ENCODE assay signal across 27 cellular contexts in genomic region chr4:88952081-88952480, GRCh38.
"Had no signal": no experiment of that assay in that cellular context is flagged by ENCODE, and none has a peak within 500 bp of the region (broad histone marks: within the 10 kb centered on the region; RNA-seq: fewer than 3 reads in every experiment).

No MANE protein-coding gene starts in this region.

- H3K4me3 ChIP-seq: gastroesophageal sphincter, heart left ventricle, lower lobe of right lung, mucosa of descending colon, right lobe of liver, smooth muscle cell, uterus had no signal

- H3K4me1 ChIP-seq: right lobe of liver, uterus had no signal

- ATAC-seq: activated T-helper 17 cell treated with anti-CD3 and anti-CD28 coated beads, Interleukin-2, amount 50 U/mL, for 72 hours; gastroesophageal sphincter; heart left ventricle; lower lobe of right lung; mucosa of descending colon; right lobe of liver; T-cell had no signal

- H3K36me3 ChIP-seq: gastroesophageal sphincter, heart left ventricle, lower lobe of right lung, right lobe of liver, uterus had no signal

- H3K9me3 ChIP-seq: gastroesophageal sphincter, heart left ventricle, lower lobe of right lung, mucosa of descending colon, right lobe of liver, uterus had no signal

- DNase-seq: activated CD4-positive, alpha-beta T cell treated with anti-CD3 and anti-CD28 coated beads for 1 hour; activated CD4-positive, alpha-beta T cell treated with anti-CD3 and anti-CD28 coated beads, Interleukin-2, amount 50 U/mL, for 1 hour; activated naive CD4-positive, alpha-beta T cell; activated naive CD8-positive, alpha-beta T cell treated with anti-CD3 and anti-CD28 coated beads, Interleukin-2, amount 10 ng/mL, durations not matched to agents 7 days and 5 days; activated T-cell treated with anti-CD3 and anti-CD28 coated beads, Interleukin-2, amount 50 U/mL, for 24 hours; amygdala; caudate nucleus; effector CD4-positive, alpha-beta T cell; erythroblast; heart left ventricle; lower lobe of right lung; mesendoderm; mucosa of descending colon; naive B cell; occipital lobe; posterior cingulate gyrus; right lobe of liver; stimulated activated CD4-positive, alpha-beta T cell treated with anti-CD3 and anti-CD28 coated beads, Interleukin-4, amount 100 ng/mL, for 1 hour; stimulated activated naive CD4-positive, alpha-beta T cell; substantia nigra; T-cell; trophoblast cell; uterus had no signal

- H3K27me3 ChIP-seq: gastroesophageal sphincter, heart left ventricle, right lobe of liver, uterus had no signal

- H3K4me2 ChIP-seq: smooth muscle cell had no signal

- H3K27ac ChIP-seq: gastroesophageal sphincter, heart left ventricle, lower lobe of right lung, right lobe of liver, uterus, VCaP had no signal
